In the genomic region with DNA sequence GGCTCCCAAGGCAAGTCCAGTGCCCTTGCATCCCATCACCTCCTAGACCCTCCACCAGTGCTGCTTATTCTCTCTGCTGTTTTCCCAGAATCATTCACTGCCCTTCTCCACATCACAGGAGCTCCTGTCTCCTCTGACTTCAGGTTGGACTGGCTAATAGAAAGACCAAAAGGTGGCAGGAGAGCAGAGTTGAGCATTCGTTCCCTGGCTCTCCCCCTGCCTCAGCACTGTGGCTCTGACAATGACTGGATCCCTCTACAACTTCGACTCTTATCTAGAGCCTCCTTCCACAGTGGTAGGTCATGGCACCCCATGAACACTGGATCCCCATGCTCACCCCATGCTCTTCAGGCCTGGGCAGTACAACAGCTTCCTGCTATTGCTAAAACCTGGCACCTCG, we compare ENCODE assay signal across 1 cellular context.
TF ChIP-seq lines count a peak whose summit lies in the region.

No MANE protein-coding gene starts in this region.

TF ChIP-seq in H1, 55 proteins besides CTCF, POLR2A, EP300 and RAD21 (continued from another document):
- TF ChIP-seq EZH2 (IDR thresholded peaks at IDR 0.05; ENCODE audit: low read depth, low read length, severe bottlenecking) (no peak), JUN (IDR thresholded peaks at IDR 0.05; ENCODE audit: low read depth, low read length) (no peak), CREB1 (IDR thresholded peaks at IDR 0.05) (no peak), SIX5 (IDR thresholded peaks at IDR 0.05; ENCODE audit: low read depth, low read length) (no peak), BRCA1 (IDR thresholded peaks at IDR 0.05; ENCODE audit: low read depth, low read length) (no peak), MAFK (IDR thresholded peaks at IDR 0.05; ENCODE audit: low read depth, low read length) (no peak), CHD2 (IDR thresholded peaks at IDR 0.05; ENCODE audit: low read length) (no peak), TCF12 (IDR thresholded peaks at IDR 0.05; ENCODE audit: low read depth, low read length) (no peak), GTF2F1 (IDR thresholded peaks at IDR 0.05; ENCODE audit: borderline replicate concordance, low read depth, low read length) (no peak), GABPA (IDR thresholded peaks at IDR 0.05; ENCODE audit: borderline replicate concordance, insufficient read depth, low read length) (no peak), RNF2 (IDR thresholded peaks at IDR 0.05; ENCODE audit: borderline replicate concordance, low read depth, low read length, missing control alignments, poor library complexity, severe bottlenecking) (no peak)
- TF ChIP-seq, protein P1, sequence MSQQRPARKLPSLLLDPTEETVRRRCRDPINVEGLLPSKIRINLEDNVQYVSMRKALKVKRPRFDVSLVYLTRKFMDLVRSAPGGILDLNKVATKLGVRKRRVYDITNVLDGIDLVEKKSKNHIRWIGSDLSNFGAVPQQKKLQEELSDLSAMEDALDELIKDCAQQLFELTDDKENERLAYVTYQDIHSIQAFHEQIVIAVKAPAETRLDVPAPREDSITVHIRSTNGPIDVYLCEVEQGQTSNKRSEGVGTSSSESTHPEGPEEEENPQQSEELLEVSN (IDR thresholded peaks at IDR 0.05), result no peak
